ENCODE assay signal across 21 cellular contexts in genomic region chr12:51443573-51443972, GRCh38.
"Had no signal": no experiment of that assay in that cellular context is flagged by ENCODE, and none has a peak within 500 bp of the region (broad histone marks: within the 10 kb centered on the region; RNA-seq: fewer than 3 reads in every experiment).

No MANE protein-coding gene starts in this region.

- H3K9me3 Mint-ChIP-seq: dendritic cell treated with granulocyte-macrophage colony-stimulating factor and Interleukin-4, amounts not matched to agents 40 ng/mL and 50 ng/mL, for 4 days; naive B cell; naive thymus-derived CD8-positive, alpha-beta T cell had no signal

- H3K4me3 Mint-ChIP-seq: dendritic cell treated with granulocyte-macrophage colony-stimulating factor and Interleukin-4, amounts not matched to agents 40 ng/mL and 50 ng/mL, for 4 days; naive B cell; naive thymus-derived CD8-positive, alpha-beta T cell had no signal

- ATAC-seq: foreskin keratinocyte; gastroesophageal sphincter; heart left ventricle; left colon; left lobe of liver; lower lobe of right lung; mucosa of descending colon; naive thymus-derived CD8-positive, alpha-beta T cell had no signal

- DNase-seq: colonic mucosa; cortex of kidney; effector CD4-positive, alpha-beta T cell; effector memory CD4-positive, alpha-beta T cell; foreskin keratinocyte; heart left ventricle; hippocampal formation; islet precursor cell; kidney; kidney glomerular epithelial cell; left colon; left ventricle myocardium inferior; lower lobe of right lung; mesenchymal stem cell; mucosa of descending colon; naive B cell; naive thymus-derived CD8-positive, alpha-beta T cell had no signal

- H3K36me3 ChIP-seq: colonic mucosa, esophagus muscularis mucosa, gastroesophageal sphincter, heart left ventricle, left ventricle myocardium inferior, lower lobe of right lung had no signal

- H3K27me3 Mint-ChIP-seq: naive B cell had no signal

- H3K4me3 ChIP-seq: colonic mucosa, esophagus muscularis mucosa, gastroesophageal sphincter, heart left ventricle, left ventricle myocardium inferior, lower lobe of right lung, mucosa of descending colon had no signal

- H3K9me3 ChIP-seq: colonic mucosa, esophagus muscularis mucosa, gastroesophageal sphincter, heart left ventricle, left ventricle myocardium inferior, lower lobe of right lung, mucosa of descending colon had no signal

- H3K4me1 ChIP-seq: colonic mucosa, esophagus muscularis mucosa, foreskin keratinocyte, gastroesophageal sphincter, heart left ventricle, left ventricle myocardium inferior, lower lobe of right lung had no signal

- H3K27ac Mint-ChIP-seq: dendritic cell treated with granulocyte-macrophage colony-stimulating factor and Interleukin-4, amounts not matched to agents 40 ng/mL and 50 ng/mL, for 4 days; naive B cell; naive thymus-derived CD8-positive, alpha-beta T cell had no signal

- H3K27me3 ChIP-seq: colonic mucosa, esophagus muscularis mucosa, heart left ventricle had no signal

- H3K27ac ChIP-seq: colonic mucosa, esophagus muscularis mucosa, foreskin keratinocyte, gastroesophageal sphincter, heart left ventricle, left ventricle myocardium inferior, lower lobe of right lung had no signal
